9 cellular contexts compared by ENCODE assay signal in the genomic region with DNA sequence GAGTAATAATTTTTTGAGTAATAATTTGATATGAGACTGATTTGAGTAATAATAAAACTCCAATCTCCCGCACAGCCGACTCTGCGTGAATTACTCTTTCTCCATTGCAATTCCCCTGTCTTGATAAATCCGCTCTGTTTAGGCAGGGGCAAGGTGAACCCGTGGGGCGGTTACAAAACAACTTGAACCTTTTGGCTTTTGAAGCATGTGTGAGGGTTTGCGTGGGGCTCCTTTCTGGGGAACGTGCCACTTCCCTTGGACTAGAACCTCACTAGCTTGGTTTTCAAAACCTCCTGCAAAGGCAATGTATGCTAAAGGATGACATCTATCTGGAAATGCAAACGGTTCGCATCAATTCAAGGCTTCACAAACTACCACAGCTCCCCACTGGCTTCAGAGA. TPM values are rescaled to one million over a fixed set of nuclear protein-coding genes. Genes with fewer than 3 reads are reported as not detected.
DNase-seq lines count a peak whose midpoint lies in the region; ATAC-seq and TF ChIP-seq lines count a peak whose summit lies in the region.
"Had no signal": no experiment of that assay in that cellular context is flagged by ENCODE, and none has a peak within 500 bp of the region (broad histone marks: within the 10 kb centered on the region; RNA-seq: fewer than 3 reads in every experiment).

No MANE protein-coding gene starts in this region.

- H3K27me3 ChIP-seq in body of pancreas (no peaks in the 10 kb centered on the region), mesenchymal stem cell (ENCODE audit: control insufficient read depth in 1 of 2, insufficient read depth in 1 of 2, low read length in 2 of 2) (no peaks in the 10 kb centered on the region)

- peaks cover 7% of the 10 kb centered on the region for H3K9me3 Mint-ChIP-seq in activated naive CD4-positive, alpha-beta T cell treated with anti-CD3 and anti-CD28 coated beads, Interleukin-2, amount 10 ng/mL, durations not matched to agents 7 days and 5 days
- H3K9me3 Mint-ChIP-seq in type B pancreatic cell = peaks cover 4% of the 10 kb centered on the region

- peaks cover 2% of the 10 kb centered on the region for H3K36me3 Mint-ChIP-seq in activated naive CD4-positive, alpha-beta T cell treated with anti-CD3 and anti-CD28 coated beads, Interleukin-2, amount 10 ng/mL, durations not matched to agents 7 days and 5 days
- peaks cover 3% of the 10 kb centered on the region for H3K36me3 Mint-ChIP-seq in type B pancreatic cell

- peak overlapping the region; percentile 14 for H4K8ac ChIP-seq in mesenchymal stem cell (ENCODE audit: low read length)

- peak overlapping the region in 1 of 2 experiments; percentile 49 for H3K4ac ChIP-seq in mesenchymal stem cell (ENCODE audit: low read depth in 1 of 2, low read length in 2 of 2)

- H3K9me3 ChIP-seq in body of pancreas = no peaks in the 10 kb centered on the region
- no peaks in the 10 kb centered on the region for H3K9me3 ChIP-seq in mesenchymal stem cell (ENCODE audit: control insufficient read depth, low read length)

- peak overlapping the region; percentile 74 for H2AK5ac ChIP-seq in mesenchymal stem cell (ENCODE audit: low read length, severe bottlenecking)

- H3K27ac ChIP-seq in body of pancreas (peak overlapping the region in 3 of 4 donors; percentile 95 to 99 (median 98)), mesenchymal stem cell (ENCODE audit: low read length, poor library complexity, severe bottlenecking) (peak overlapping the region; percentile 94)

- CTCF ChIA-PET in activated naive CD4-positive, alpha-beta T cell treated with anti-CD3 and anti-CD28 coated beads, Interleukin-2, amount 10 ng/mL, durations not matched to agents 7 days and 5 days (lab: Charles Lee) = interaction anchor here (1.0 to 2.4 kb wide), 3 partner anchors 16 to 275 kb away, joined by 3 to 12 read pairs (median 4); no protein-coding TSS in a partner anchor

- ATAC-seq in body of pancreas (no peak), HG03139 (IDR thresholded peaks at IDR 0.05; ENCODE audit: unreplicated experiment) (no peak)

- DNase-seq in activated naive CD4-positive, alpha-beta T cell treated with anti-CD3 and anti-CD28 coated beads, Interleukin-2, amount 10 ng/mL, durations not matched to agents 7 days and 5 days = no peak
- DNase-seq in activated naive CD4-positive, alpha-beta T cell treated with Interleukin-2 at 50 U/mL for 16 hours = no peak
- no peak for DNase-seq in body of pancreas
- DNase-seq in mesenchymal stem cell = no peak
- DNase-seq in type B pancreatic cell (ENCODE audit: extremely low spot score, unreplicated experiment) = no peak
- no peak for DNase-seq in NOMO-1 treated with dmso at 0.1 percent for 144 hours (lab: John Stamatoyannopoulos, UW; ENCODE audit: unreplicated experiment)
- DNase-seq in NCI-H524 (lab: John Stamatoyannopoulos, UW) = no peak
- DNase-seq: NCI-H146 had no signal

- peak overlapping the region; percentile 37 for H3K4me2 ChIP-seq in mesenchymal stem cell (ENCODE audit: low read length, poor library complexity, severe bottlenecking)

- no peak overlapping the region for H2BK120ac ChIP-seq in mesenchymal stem cell (ENCODE audit: low read depth, low read length)

- 41 to 45% methylated on average over 10 of the region's 10 CpGs for WGBS in body of pancreas, 2 donors
- WGBS in mesenchymal stem cell = 89% methylated on average over 10 of the region's 10 CpGs

- H2BK5ac ChIP-seq in mesenchymal stem cell (ENCODE audit: low read depth, low read length, poor library complexity, severe bottlenecking) = no peak overlapping the region

- peak overlapping the region; percentile 29 for H4K91ac ChIP-seq in mesenchymal stem cell (ENCODE audit: low read length)

- no peaks in the 10 kb centered on the region for H3K27me3 Mint-ChIP-seq in activated naive CD4-positive, alpha-beta T cell treated with anti-CD3 and anti-CD28 coated beads, Interleukin-2, amount 10 ng/mL, durations not matched to agents 7 days and 5 days
- no peaks in the 10 kb centered on the region for H3K27me3 Mint-ChIP-seq in type B pancreatic cell

- no peak overlapping the region for H2BK12ac ChIP-seq in mesenchymal stem cell (ENCODE audit: low read length in 2 of 2)

- intact Hi-C loops in body of pancreas (cut with DNase I) = no loop called here

- H3K4me3 Mint-ChIP-seq in activated naive CD4-positive, alpha-beta T cell treated with anti-CD3 and anti-CD28 coated beads, Interleukin-2, amount 10 ng/mL, durations not matched to agents 7 days and 5 days = peak overlapping the region; percentile 79
- H3K4me3 Mint-ChIP-seq in type B pancreatic cell = peak overlapping the region; percentile 89

- H3K4me1 ChIP-seq in body of pancreas (peaks cover 25% of the 10 kb centered on the region), mesenchymal stem cell (ENCODE audit: control insufficient read depth, insufficient read depth, low read depth, low read length) (peaks cover 13% of the 10 kb centered on the region)

- H3K79me1 ChIP-seq in mesenchymal stem cell (replicated peaks; ENCODE audit: low read length, poor library complexity, severe bottlenecking) = peaks cover 11% of the 10 kb centered on the region

- no peak overlapping the region for H3K14ac ChIP-seq in mesenchymal stem cell (ENCODE audit: low read length in 2 of 2)

- no peak overlapping the region for H2AFZ ChIP-seq in mesenchymal stem cell (ENCODE audit: low read depth, low read length)

- H3K18ac ChIP-seq in mesenchymal stem cell (ENCODE audit: low read depth in 1 of 2, low read length in 2 of 2) = peak overlapping the region in 1 of 2 experiments; percentile 35

- peaks cover 31% of the 10 kb centered on the region for H3K4me1 Mint-ChIP-seq in activated naive CD4-positive, alpha-beta T cell treated with anti-CD3 and anti-CD28 coated beads, Interleukin-2, amount 10 ng/mL, durations not matched to agents 7 days and 5 days
- H3K4me1 Mint-ChIP-seq in type B pancreatic cell (ENCODE audit: unreplicated experiment) = peaks cover 18% of the 10 kb centered on the region

- TF ChIP-seq POLR2A in body of pancreas (IDR thresholded peaks at IDR 0.05) = no peak

- no peak overlapping the region for H3K23ac ChIP-seq in mesenchymal stem cell (ENCODE audit: low read length in 2 of 2)

- peak overlapping the region; percentile 91 for H3K9ac ChIP-seq in mesenchymal stem cell (ENCODE audit: low read length)

- TF ChIP-seq CTCF in body of pancreas (IDR thresholded peaks at IDR 0.05) (no peak), type B pancreatic cell (conservative IDR thresholded peaks at IDR 0.05) (no peak)

- no peaks in the 10 kb centered on the region for H3K36me3 ChIP-seq in body of pancreas (replicated peaks in 1 of 2; ENCODE audit: insufficient read depth in 1 of 2, low read depth in 2 of 2)
- H3K36me3 ChIP-seq in mesenchymal stem cell (ENCODE audit: control insufficient read depth in 1 of 2, insufficient read depth in 2 of 2, low read depth in 1 of 2, low read length in 2 of 2) = no peaks in the 10 kb centered on the region

- no peak overlapping the region for H2BK15ac ChIP-seq in mesenchymal stem cell (ENCODE audit: low read depth, poor library complexity, severe bottlenecking)

- H3K4me3 ChIP-seq in body of pancreas (peak overlapping the region in 1 of 2 donors; percentile 33), mesenchymal stem cell (ENCODE audit: insufficient read depth in 1 of 2, low read depth in 1 of 2, low read length in 2 of 2) (peak overlapping the region in 1 of 2 experiments; percentile 82)

- peak overlapping the region; percentile 95 for H3K27ac Mint-ChIP-seq in activated naive CD4-positive, alpha-beta T cell treated with anti-CD3 and anti-CD28 coated beads, Interleukin-2, amount 10 ng/mL, durations not matched to agents 7 days and 5 days
- H3K27ac Mint-ChIP-seq in type B pancreatic cell = peak overlapping the region; percentile 85

RNA-seq across cellular contexts. Expression of gene CRPPA, which starts 1.5 kb away (rescaled TPM):
- total RNA-seq in body of pancreas = 1 to 10 TPM in 1 of 2 donors, under 1 TPM in 1; 0.66 to 1.0 TPM
- polyA plus RNA-seq in mesenchymal stem cell (2013, experiment 1 of 2) = 0.73 TPM
- 1.1 TPM for polyA plus RNA-seq in mesenchymal stem cell (2013, experiment 2 of 2)
- total RNA-seq in type B pancreatic cell (ENCODE audit: low replicate concordance) = 2.8 and 2.9 TPM in 2 replicates

RNA-seq across cellular contexts. Expression of gene SOSTDC1, which starts 45.7 kb away (rescaled TPM):
- total RNA-seq in body of pancreas (not detected), type B pancreatic cell (ENCODE audit: low replicate concordance) (5.4 and 6.0 TPM in 2 replicates)
- polyA plus RNA-seq in mesenchymal stem cell (2013, experiment 1 of 2) = not detected
- polyA plus RNA-seq in mesenchymal stem cell (2013, experiment 2 of 2) = not detected
